21 cellular contexts compared by ENCODE assay signal in the genomic region with DNA sequence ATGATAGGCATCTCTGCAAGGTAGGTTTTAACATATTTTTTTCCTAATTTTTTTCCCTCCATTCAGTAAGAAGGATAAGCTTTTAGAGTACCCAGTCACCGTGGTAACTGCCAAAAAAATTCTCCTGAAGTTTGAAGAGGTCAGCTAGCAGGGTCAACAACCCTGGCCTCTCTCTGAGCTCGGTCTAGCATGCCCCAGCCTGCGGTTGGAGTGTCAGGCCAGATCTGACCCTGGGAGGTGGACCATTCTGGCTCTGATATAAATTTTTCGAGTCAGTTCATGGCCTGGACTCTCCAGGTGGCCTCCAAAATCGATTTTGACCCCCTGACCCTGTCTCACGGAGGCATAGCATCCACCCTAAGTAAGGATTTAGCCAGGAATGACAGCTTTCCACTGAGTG. TPM values are rescaled to one million over a fixed set of nuclear protein-coding genes. Genes with fewer than 3 reads are reported as not detected.
DNase-seq lines count a peak whose midpoint lies in the region; ATAC-seq, FAIRE-seq and TF ChIP-seq lines count a peak whose summit lies in the region.
"Had no signal": no experiment of that assay in that cellular context is flagged by ENCODE, and none has a peak within 500 bp of the region (broad histone marks: within the 10 kb centered on the region; RNA-seq: fewer than 3 reads in every experiment).

No MANE protein-coding gene starts in this region.

- no peak for TF ChIP-seq POLR2A in HepG2 (IDR thresholded peaks at IDR 0.05; ENCODE audit: insufficient read depth in 1 of 2, low read depth in 2 of 2, low read length in 2 of 2)

- CTCF ChIA-PET in HepG2 (lab: Yijun Ruan, JAX; ENCODE audit: low intra/inter-chr PET ratio, low total read pairs) = no interaction called here
- CTCF ChIA-PET in activated CD8-positive, alpha-beta T cell treated with anti-CD3 and anti-CD28 coated beads for 36 hours (lab: Charles Lee) = no interaction called here

- H3K4me1 Mint-ChIP-seq in GM23338 = peaks cover 31% of the 10 kb centered on the region
- H3K4me1 Mint-ChIP-seq in activated T-cell treated with anti-CD3 and anti-CD28 coated beads, Interleukin-2, amount 50 U/mL, for 4 hours (ENCODE audit: low read depth) = no peaks in the 10 kb centered on the region
- no peaks in the 10 kb centered on the region for H3K4me1 Mint-ChIP-seq in activated CD8-positive, alpha-beta T cell treated with anti-CD3 and anti-CD28 coated beads for 36 hours (ENCODE audit: low read depth)
- H3K4me1 Mint-ChIP-seq: CD4-positive, CD25-positive, alpha-beta regulatory T cell had no signal

- TF ChIP-seq RAD21 in HepG2 (CRISPR knock-in tag; IDR thresholded peaks at IDR 0.05) = no peak

- H3K14ac ChIP-seq in trophoblast cell (ENCODE audit: low read length) = no peak overlapping the region

- H3K79me2 ChIP-seq in GM23338 (replicated peaks; ENCODE audit: insufficient read depth) (no peaks in the 10 kb centered on the region), HepG2 (ENCODE audit: insufficient read depth, low read length) (no peaks in the 10 kb centered on the region), trophoblast cell (ENCODE audit: control insufficient read depth, insufficient read depth, low read length, poor library complexity) (no peaks in the 10 kb centered on the region)

- no peak overlapping the region for H3K23ac ChIP-seq in trophoblast cell (ENCODE audit: low read length)

- 0% methylated on average over 4 of the region's 6 CpGs for WGBS in HepG2 (ENCODE audit: low lambda C conversion rate)
- WGBS in trophoblast cell (ENCODE audit: extremely low coverage, insufficient coverage, insufficient read length) = no CpG with 5 or more reads among the region's 6 CpGs

- H3K9me3 Mint-ChIP-seq in GM23338 = no peaks in the 10 kb centered on the region
- no peaks in the 10 kb centered on the region for H3K9me3 Mint-ChIP-seq in activated T-cell treated with anti-CD3 and anti-CD28 coated beads, Interleukin-2, amount 50 U/mL, for 4 hours
- H3K9me3 Mint-ChIP-seq in activated CD8-positive, alpha-beta T cell treated with anti-CD3 and anti-CD28 coated beads for 36 hours = no peaks in the 10 kb centered on the region

- DNase-seq in GM23338 (ENCODE audit: low spot score) (no peak), RCC 7860 (ENCODE audit: low spot score) (peak; percentile 13), HepG2 (ENCODE audit: low spot score) (no peak), trophoblast cell (no peak)
- DNase-seq in activated T-cell treated with anti-CD3 and anti-CD28 coated beads, Interleukin-2, amount 50 U/mL, for 4 hours = no peak
- no peak for DNase-seq in stimulated activated naive CD4-positive, alpha-beta T cell (lab: John Stamatoyannopoulos, UW)
- DNase-seq in activated CD8-positive, alpha-beta T cell treated with anti-CD3 and anti-CD28 coated beads for 36 hours = no peak
- DNase-seq: 8988T; CD4-positive, CD25-positive, alpha-beta regulatory T cell; COR-L47; DMS 273 treated with DMSO at 0.1 percent for 48 hours; GF-D8; GM23248; NCI-H1417 treated with DMSO at 0.1 percent for 48 hours; NCI-H2029; SHP77 had no signal

- 0 out of 3 replicates have a peak, but pooled peaks cover 3% of the 10 kb centered on the region for H3K36me3 Mint-ChIP-seq in GM23338 (ENCODE audit: low read depth)
- no peaks in the 10 kb centered on the region for H3K36me3 Mint-ChIP-seq in activated T-cell treated with anti-CD3 and anti-CD28 coated beads, Interleukin-2, amount 50 U/mL, for 4 hours (ENCODE audit: insufficient read depth)
- H3K36me3 Mint-ChIP-seq in activated CD8-positive, alpha-beta T cell treated with anti-CD3 and anti-CD28 coated beads for 36 hours (ENCODE audit: low read depth) = no peaks in the 10 kb centered on the region
- H3K36me3 Mint-ChIP-seq: CD4-positive, CD25-positive, alpha-beta regulatory T cell had no signal

- H2BK120ac ChIP-seq in trophoblast cell (ENCODE audit: insufficient read depth, low read length, poor library complexity) = no peak overlapping the region

- H3K36me3 ChIP-seq in GM23338 (ENCODE audit: insufficient read depth) (no peaks in the 10 kb centered on the region), HepG2 (replicated peaks in 1 of 2; ENCODE audit: control insufficient read depth in 1 of 2, insufficient read depth in 2 of 2, low read length in 2 of 2) (no peaks in the 10 kb centered on the region), trophoblast cell (ENCODE audit: control insufficient read depth in 1 of 2, insufficient read depth in 2 of 2, low read length in 2 of 2) (no peaks in the 10 kb centered on the region)

- TF ChIP-seq CTCF in GM23338 (conservative IDR thresholded peaks at IDR 0.05; ENCODE audit: low read depth in 2 of 2) = no peak
- no peak for TF ChIP-seq CTCF in HepG2 (CRISPR knock-in tag; IDR thresholded peaks at IDR 0.05)
- TF ChIP-seq CTCF in activated CD8-positive, alpha-beta T cell treated with anti-CD3 and anti-CD28 coated beads for 36 hours (IDR thresholded peaks at IDR 0.05) = no peak

- TF ChIP-seq EP300 in HepG2 (IDR thresholded peaks at IDR 0.05; ENCODE audit: low read depth in 2 of 2, low read length in 2 of 2) (no peak), HepG2 (CRISPR knock-in tag; IDR thresholded peaks at IDR 0.05; ENCODE audit: borderline replicate concordance) (no peak)

- H3K27me3 Mint-ChIP-seq in GM23338 (ENCODE audit: insufficient read depth, low read depth, poor library complexity) = peaks cover 3% of the 10 kb centered on the region
- H3K27me3 Mint-ChIP-seq in activated T-cell treated with anti-CD3 and anti-CD28 coated beads, Interleukin-2, amount 50 U/mL, for 4 hours (ENCODE audit: low read depth) = peaks cover 8% of the 10 kb centered on the region
- peaks cover 7% of the 10 kb centered on the region for H3K27me3 Mint-ChIP-seq in activated CD8-positive, alpha-beta T cell treated with anti-CD3 and anti-CD28 coated beads for 36 hours
- H3K27me3 Mint-ChIP-seq: CD4-positive, CD25-positive, alpha-beta regulatory T cell had no signal

- no peaks in the 10 kb centered on the region for H3F3A ChIP-seq in GM23338 (replicated peaks; ENCODE audit: low read depth)

- H2AK5ac ChIP-seq in trophoblast cell (ENCODE audit: low read length) = no peak overlapping the region

- no peak overlapping the region for H2BK5ac ChIP-seq in trophoblast cell (ENCODE audit: low read depth, low read length, poor library complexity)

- no peak overlapping the region for H3K4ac ChIP-seq in trophoblast cell (ENCODE audit: low read depth, low read length)

- H4K12ac ChIP-seq in trophoblast cell (ENCODE audit: low read depth, low read length) = peak overlapping the region; percentile 9

- H3K4me3 ChIP-seq in GM23338 (no peak overlapping the region), HepG2 (replicated peaks in 1 of 3; ENCODE audit: insufficient read depth in 1 of 3, low read depth in 2 of 3, low read length in 3 of 3) (no peak overlapping the region), trophoblast cell (ENCODE audit: low read depth, low read length) (no peak overlapping the region)
- H3K4me3 ChIP-seq: GM23248, SK-N-MC had no signal

- H3K9me3 ChIP-seq in HepG2 (ENCODE audit: low read length) (no peaks in the 10 kb centered on the region), trophoblast cell (ENCODE audit: insufficient read depth, low read depth, low read length) (no peaks in the 10 kb centered on the region)

- FAIRE-seq in RCC 7860 (lab: Jason Lieb, UNC) = peak; percentile 66
- FAIRE-seq in HepG2 (lab: Jason Lieb, UNC) = no peak

- H4K91ac ChIP-seq in trophoblast cell (ENCODE audit: low read depth, low read length) = no peak overlapping the region

- no peak overlapping the region for H3K27ac Mint-ChIP-seq in GM23338
- H3K27ac Mint-ChIP-seq in activated CD8-positive, alpha-beta T cell treated with anti-CD3 and anti-CD28 coated beads for 36 hours = no peak overlapping the region
- H3K27ac Mint-ChIP-seq: CD4-positive, CD25-positive, alpha-beta regulatory T cell had no signal

- H3K9me2 ChIP-seq in GM23338 (ENCODE audit: insufficient read depth) = no peaks in the 10 kb centered on the region

- H3K79me1 ChIP-seq in trophoblast cell (ENCODE audit: low read length) = no peaks in the 10 kb centered on the region

- no peak overlapping the region for H3K18ac ChIP-seq in trophoblast cell (ENCODE audit: low read length)

- POLR2A ChIA-PET in HepG2 (lab: Yijun Ruan, JAX) = no interaction called here
- POLR2A ChIA-PET in activated CD8-positive, alpha-beta T cell treated with anti-CD3 and anti-CD28 coated beads for 36 hours (lab: Charles Lee) = no interaction called here

- H3K4me3 Mint-ChIP-seq in GM23338 = no peak overlapping the region
- no peak overlapping the region for H3K4me3 Mint-ChIP-seq in activated T-cell treated with anti-CD3 and anti-CD28 coated beads, Interleukin-2, amount 50 U/mL, for 4 hours
- H3K4me3 Mint-ChIP-seq in activated CD8-positive, alpha-beta T cell treated with anti-CD3 and anti-CD28 coated beads for 36 hours = no peak overlapping the region
- H3K4me3 Mint-ChIP-seq: CD4-positive, CD25-positive, alpha-beta regulatory T cell had no signal

- ATAC-seq in GM23338 (peak; percentile 64), HepG2 (no peak), GM18517 (IDR thresholded peaks at IDR 0.05; ENCODE audit: unreplicated experiment) (no peak)
- no peak for ATAC-seq in activated T-cell treated with anti-CD3 and anti-CD28 coated beads, Interleukin-2, amount 50 U/mL, for 4 hours
- ATAC-seq in activated CD8-positive, alpha-beta T cell treated with anti-CD3 and anti-CD28 coated beads for 36 hours = no peak

- no TSS peak for BruUV-seq in HepG2 (replicated peaks; lab: Mats Ljungman, UMichigan)

- H3K4me2 ChIP-seq in GM23338 (peak overlapping the region; percentile 23; the same call in 1 of the 2 replicates), HepG2 (ENCODE audit: low read depth, low read length) (no peak overlapping the region), trophoblast cell (ENCODE audit: low read length) (no peak overlapping the region)
- H3K4me2 ChIP-seq: KMS-11 had no signal

- H3K27ac ChIP-seq in GM23338 (ENCODE audit: low read depth) (no peak overlapping the region), HepG2 (ENCODE audit: extremely low read length, insufficient read depth, low read length) (no peak overlapping the region), trophoblast cell (ENCODE audit: low read depth, low read length) (no peak overlapping the region)
- H3K27ac ChIP-seq: GM23248, KMS-11, SK-N-MC had no signal

- no peaks in the 10 kb centered on the region for H4K20me1 ChIP-seq in GM23338 (replicated peaks; ENCODE audit: insufficient read depth)
- no peaks in the 10 kb centered on the region for H4K20me1 ChIP-seq in HepG2 (ENCODE audit: insufficient read depth, low read length)

- in situ Hi-C loops in HepG2 (cut with HindIII; ENCODE audit: extremely low pct_ligation_motif_present, low pct_unique_long_range_greater_than_20kb) = no loop called here

- intact Hi-C loops in HepG2 (cut with micrococcal nuclease; ENCODE audit: unreplicated experiment) = no loop called here
- intact Hi-C loops in activated CD8-positive, alpha-beta T cell treated with anti-CD3 and anti-CD28 coated beads for 36 hours (cut with micrococcal nuclease) = no loop called here

- H2BK12ac ChIP-seq in trophoblast cell (ENCODE audit: low read length) = no peak overlapping the region

- no peaks in the 10 kb centered on the region for H3K27me3 ChIP-seq in GM23338 (ENCODE audit: insufficient read depth)
- no peaks in the 10 kb centered on the region for H3K27me3 ChIP-seq in HepG2 (ENCODE audit: control insufficient read depth in 1 of 2, insufficient read depth in 2 of 2, low read length in 2 of 2)
- no peaks in the 10 kb centered on the region for H3K27me3 ChIP-seq in trophoblast cell (ENCODE audit: insufficient read depth, low read length)

- H3K4me1 ChIP-seq in GM23338 (ENCODE audit: insufficient read depth) (peaks cover 21% of the 10 kb centered on the region), HepG2 (ENCODE audit: insufficient read depth, low read length) (no peaks in the 10 kb centered on the region), trophoblast cell (ENCODE audit: control insufficient read depth in 1 of 2, insufficient read depth in 2 of 2, low read length in 2 of 2) (no peaks in the 10 kb centered on the region)

- H2AFZ ChIP-seq in GM23338 (no peak overlapping the region), HepG2 (ENCODE audit: low read length) (no peak overlapping the region), trophoblast cell (ENCODE audit: insufficient read depth, low read length, poor library complexity) (no peak overlapping the region)
- H2AFZ ChIP-seq: GM23248 had no signal

- H4K8ac ChIP-seq in trophoblast cell (ENCODE audit: low read depth, low read length) = no peak overlapping the region

- no peak overlapping the region for H3K9ac ChIP-seq in HepG2 (ENCODE audit: insufficient read depth, low read depth, low read length)
- H3K9ac ChIP-seq in trophoblast cell (ENCODE audit: low read length) = no peak overlapping the region
- H3K9ac ChIP-seq: GM23248, KMS-11 had no signal

RNA-seq across cellular contexts. Expression of a gene that starts 29.7 kb away (rescaled TPM):
- 211 and 228 TPM in 2 replicates for total RNA-seq in GM23338 (2014; rRNA removed; shearing (Covaris generic))
- polyA plus RNA-seq in GM23338 (2016; fragmentation: Nextera tagmentation; extraction: Ambion mirVana) = 105 and 117 TPM in 2 replicates
- total RNA-seq in HepG2 (2016; rRNA removed; fragmentation: Illumina TruSeq; extraction: Trizol) = not detected in 2 replicates
- not detected in 2 replicates for total RNA-seq in HepG2 (2016; cell fraction: cytosol; rRNA removed; fragmentation: Illumina TruSeq; extraction: Trizol; ENCODE audit: low read depth)
- not detected in 2 replicates for total RNA-seq in HepG2 (2016; cell fraction: insoluble cytoplasmic fraction; rRNA removed; fragmentation: Illumina TruSeq; extraction: Trizol)
- total RNA-seq in HepG2 (2016; cell fraction: membrane; rRNA removed; fragmentation: Illumina TruSeq; extraction: Trizol) = not detected in 2 replicates
- not detected in 2 replicates for total RNA-seq in HepG2 (2016; cell fraction: nucleus; rRNA removed; fragmentation: Illumina TruSeq; extraction: Trizol)
- not detected in 2 replicates for polyA plus RNA-seq in HepG2 (2011; rRNA removed)
- not detected in 2 replicates for polyA plus RNA-seq in HepG2 (2011; cell fraction: cytosol; rRNA removed)
- 0.06 TPM in 1 of 2 replicates, not detected in the other for polyA plus RNA-seq in HepG2 (2011; cell fraction: nucleus; rRNA removed)
- not detected in 2 replicates for polyA plus RNA-seq in HepG2 (2012)
- polyA plus RNA-seq in HepG2 (2016; cell fraction: cytosol; fragmentation: Illumina TruSeq; extraction: Trizol; ENCODE audit: low read depth) = not detected in 2 replicates
- polyA plus RNA-seq in HepG2 (2016; cell fraction: insoluble cytoplasmic fraction; fragmentation: Illumina TruSeq; extraction: Trizol; ENCODE audit: low read depth) = not detected in 2 replicates
- polyA plus RNA-seq in HepG2 (2016; cell fraction: membrane; fragmentation: Illumina TruSeq; extraction: Trizol; ENCODE audit: low read depth) = not detected in 2 replicates
- polyA plus RNA-seq in HepG2 (2016; cell fraction: nucleus; fragmentation: Illumina TruSeq; extraction: Trizol; ENCODE audit: insufficient read depth, low read depth) = not detected in 2 replicates
- not detected in 2 replicates for polyA minus RNA-seq in HepG2 (2011; rRNA and poly(A)+ RNA removed; ENCODE audit: low replicate concordance)
- not detected in 2 replicates for polyA minus RNA-seq in HepG2 (2011; cell fraction: cytosol; rRNA and poly(A)+ RNA removed)
- not detected in 2 replicates for polyA minus RNA-seq in HepG2 (2011; cell fraction: nucleus; rRNA and poly(A)+ RNA removed)
- 0.25 and 0.30 TPM in 2 replicates for polyA plus RNA-seq in trophoblast cell (2013)
- under 1 TPM in 1 of 3 donors, not detected in 2; 0.08 TPM for total RNA-seq in activated T-cell treated with anti-CD3 and anti-CD28 coated beads, Interleukin-2, amount 50 U/mL, for 4 hours
- not detected for total RNA-seq in activated CD8-positive, alpha-beta T cell treated with anti-CD3 and anti-CD28 coated beads for 36 hours
- total RNA-seq: CD4-positive, CD25-positive, alpha-beta regulatory T cell; GM23248; NCI-H460 had no signal
- polyA plus RNA-seq: AG04450; CD4-positive, CD25-positive, alpha-beta regulatory T cell; GM23248 had no signal

Comparison
In these comparisons a context has a peak if more than half of its experiments do, and no peak if none do; other contexts are left out.
1. RNA of a gene that starts 29.7 kb away (total RNA-seq): 211 to 228 TPM in GM23338; 0.08 TPM in activated T-cell treated with anti-CD3 and anti-CD28 coated beads, Interleukin-2, amount 50 U/mL, for 4 hours, not detected in HepG2 and not detected in activated CD8-positive, alpha-beta T cell treated with anti-CD3 and anti-CD28 coated beads for 36 hours; every median in the first group is over 100 times any median in the second.